In genomic region chr2:147255812-147256211, GRCh38 we compare ENCODE assay signal across 24 cellular contexts.
DNase-seq lines count a peak whose midpoint lies in the region; ATAC-seq and TF ChIP-seq lines count a peak whose summit lies in the region.
"Had no signal": no experiment of that assay in that cellular context is flagged by ENCODE, and none has a peak within 500 bp of the region (broad histone marks: within the 10 kb centered on the region; RNA-seq: fewer than 3 reads in every experiment).

No MANE protein-coding gene starts in this region.

- H3K9me3 ChIP-seq in left ventricle myocardium inferior (replicated peaks): peaks cover 8% of the 10 kb centered on the region
- peaks cover 0 to 3% (median 0%) of the 10 kb centered on the region in 4 donors for H3K9me3 ChIP-seq in Peyer's patch
- H3K9me3 ChIP-seq: BLaER1 treated with 17β-estradiol and CSF1 and Interleukin-3, amounts not matched to agents 10 nM and 100 nM; thyroid gland had no signal

- ATAC-seq in left ventricle myocardium superior (no peak), GM19351 (IDR thresholded peaks at IDR 0.05; ENCODE audit: unreplicated experiment) (no peak)
- ATAC-seq: activated CD4-positive, alpha-beta T cell treated with anti-CD3 and anti-CD28 coated beads for 36 hours; sciatic nerve had no signal

- H3K4me3 ChIP-seq in left ventricle myocardium inferior: no peak overlapping the region
- no peak overlapping the region for H3K4me3 ChIP-seq in Peyer's patch
- H3K4me3 ChIP-seq: BLaER1 treated with 17β-estradiol and CSF1 and Interleukin-3, amounts not matched to agents 10 nM and 100 nM; SK-N-MC; thyroid gland had no signal

- TF ChIP-seq CTCF in left ventricle myocardium inferior (IDR thresholded peaks at IDR 0.05; ENCODE audit: borderline replicate concordance): no peak
- no peak for TF ChIP-seq CTCF in Peyer's patch (IDR thresholded peaks at IDR 0.05)

- TF ChIP-seq POLR2A in Peyer's patch (IDR thresholded peaks at IDR 0.05): no peak

- DNase-seq in left ventricle myocardium superior: peak; percentile 20
- DNase-seq in left ventricle myocardium inferior: no peak
- peak in 38 of 61 donors; percentile 0 to 80 (median 12) for DNase-seq in caudate nucleus (lab: John Stamatoyannopoulos, UW)
- DNase-seq in medulla oblongata (ENCODE audit: extremely low spot score): peak; percentile 55
- peak; percentile 45 for DNase-seq in ureter (ENCODE audit: low spot score)
- DNase-seq in AG08396 (ENCODE audit: low spot score): no peak
- DNase-seq in Peyer's patch: no peak
- DNase-seq: ACHN; activated CD4-positive, alpha-beta T cell treated with anti-CD3 and anti-CD28 coated beads for 36 hours; activated effector memory CD4-positive, alpha-beta T cell treated with anti-CD3 and anti-CD28 coated beads, Interleukin-2, amount 50 U/mL, for 16 hours; Calu3; HCEC 1CT; NCI-H1048; NCI-H2081; NCI-H526; stimulated activated CD4-positive, alpha-beta T cell treated with anti-CD3 and anti-CD28 coated beads, Interleukin-4, amount 100 ng/mL, for 4 hours; stimulated activated naive CD4-positive, alpha-beta T cell; T-helper 2 cell; thyroid gland had no signal

- H3K36me3 ChIP-seq in left ventricle myocardium inferior (no peaks in the 10 kb centered on the region), Peyer's patch (no peaks in the 10 kb centered on the region)
- H3K36me3 ChIP-seq: BLaER1 treated with 17β-estradiol and CSF1 and Interleukin-3, amounts not matched to agents 10 nM and 100 nM; thyroid gland had no signal

- intact Hi-C loops in left ventricle myocardium superior (cut with micrococcal nuclease): no loop called here
- intact Hi-C loops in left ventricle myocardium inferior (cut with micrococcal nuclease): no loop called here

- H3K4me1 ChIP-seq in left ventricle myocardium inferior (no peaks in the 10 kb centered on the region), Peyer's patch (no peaks in the 10 kb centered on the region)
- H3K4me1 ChIP-seq: BLaER1 treated with 17β-estradiol and CSF1 and Interleukin-3, amounts not matched to agents 10 nM and 100 nM; thyroid gland had no signal

- H3K27ac ChIP-seq in left ventricle myocardium inferior (replicated peaks) (no peak overlapping the region), caudate nucleus (ENCODE audit: low read depth, low read length) (no peak overlapping the region), Peyer's patch (no peak overlapping the region)
- H3K27ac ChIP-seq: BLaER1 treated with 17β-estradiol and CSF1 and Interleukin-3, amounts not matched to agents 10 nM and 100 nM; HL-60; SK-N-MC; thyroid gland had no signal

- H3K27me3 ChIP-seq in left ventricle myocardium inferior (ENCODE audit: low read depth) (no peaks in the 10 kb centered on the region), Peyer's patch (no peaks in the 10 kb centered on the region)
- H3K27me3 ChIP-seq: BLaER1 treated with 17β-estradiol and CSF1 and Interleukin-3, amounts not matched to agents 10 nM and 100 nM; thyroid gland had no signal

Comparison
In these comparisons a context has a peak if more than half of its experiments do, and no peak if none do; other contexts are left out.
1. DNase-seq: peak in left ventricle myocardium superior (single experiment), caudate nucleus (38 of 61), medulla oblongata (single experiment) and ureter (single experiment); none in left ventricle myocardium inferior (single experiment), AG08396 (single experiment) and Peyer's patch (0 of 3).